Comparison of ENCODE assay signal across 12 cellular contexts in genomic region chr10:79019961-79020491, GRCh38. TPM values are rescaled to one million over a fixed set of nuclear protein-coding genes. Genes with fewer than 3 reads are reported as not detected.
DNase-seq lines count a peak whose midpoint lies in the region; ATAC-seq lines count a peak whose summit lies in the region.
"Had no signal": no experiment of that assay in that cellular context is flagged by ENCODE, and none has a peak within 500 bp of the region (broad histone marks: within the 10 kb centered on the region; RNA-seq: fewer than 3 reads in every experiment).

No MANE protein-coding gene starts in this region.

- H3K9ac ChIP-seq in mesendoderm (ENCODE audit: low read length): no peak overlapping the region

- no peak overlapping the region for H2BK15ac ChIP-seq in mesendoderm (replicated peaks; ENCODE audit: low read depth)

- no peak overlapping the region for H2BK5ac ChIP-seq in mesendoderm (ENCODE audit: low read length)

- no peak overlapping the region for H4K8ac ChIP-seq in mesendoderm (ENCODE audit: low read depth, low read length)

- peaks cover 3% of the 10 kb centered on the region for H3K4me1 ChIP-seq in mesendoderm (ENCODE audit: control insufficient read depth, low read depth, low read length)

- no peak overlapping the region for H3K56ac ChIP-seq in mesendoderm (ENCODE audit: low read length)

- no peaks in the 10 kb centered on the region for H3K79me2 ChIP-seq in mesendoderm (ENCODE audit: control insufficient read depth, insufficient read depth, low read length)

- H2AK5ac ChIP-seq in mesendoderm (ENCODE audit: low read length): no peak overlapping the region

- H3K79me1 ChIP-seq in mesendoderm (ENCODE audit: low read length): no peaks in the 10 kb centered on the region

- H3K4me3 ChIP-seq in mesendoderm (ENCODE audit: low read length): no peak overlapping the region

- peak; percentile 60 for DNase-seq in AG08395 (ENCODE audit: low spot score)
- DNase-seq in MV-4-11 (lab: John Stamatoyannopoulos, UW): peak; percentile 67
- DNase-seq in fibroblast of gingiva (ENCODE audit: low read depth): peak; percentile 43
- peak; percentile 40 for DNase-seq in mesendoderm
- no peak for DNase-seq in KG1 (lab: John Stamatoyannopoulos, UW)
- DNase-seq in DMS114 treated with DMSO at 0.1 percent for 48 hours (lab: John Stamatoyannopoulos, UW; ENCODE audit: unreplicated experiment): no peak
- DNase-seq: activated CD4-positive, alpha-beta T cell treated with anti-CD3 and anti-CD28 coated beads for 36 hours; activated gamma-delta T cell; GOT3; stimulated activated naive B cell treated with anti-CD40 and anti-IgM and Interleukin-4, amounts not matched to agents 10 μg/mL and 1 μg/mL and 100 μg/mL, for 72 hours had no signal

- no peak overlapping the region for H3K4ac ChIP-seq in mesendoderm (ENCODE audit: low read depth, low read length)

- H3K27me3 ChIP-seq in mesendoderm (ENCODE audit: insufficient read depth, low read length, poor library complexity): no peaks in the 10 kb centered on the region

- ATAC-seq in HG02981 (IDR thresholded peaks at IDR 0.05; ENCODE audit: unreplicated experiment) (no peak), GM21367 (IDR thresholded peaks at IDR 0.05; ENCODE audit: unreplicated experiment) (no peak)
- ATAC-seq: activated CD4-positive, alpha-beta T cell treated with anti-CD3 and anti-CD28 coated beads for 36 hours; stimulated activated naive B cell treated with anti-CD40 and anti-IgM and Interleukin-4, amounts not matched to agents 10 μg/mL and 1 μg/mL and 100 μg/mL, for 72 hours had no signal

- no peak overlapping the region for H2BK120ac ChIP-seq in mesendoderm (ENCODE audit: low read depth, low read length)

- no peak overlapping the region for H3K27ac ChIP-seq in mesendoderm (ENCODE audit: low read depth, low read length)

- H3K36me3 ChIP-seq in mesendoderm (ENCODE audit: control insufficient read depth, insufficient read depth, low read length): no peaks in the 10 kb centered on the region

- H4K5ac ChIP-seq in mesendoderm (ENCODE audit: low read length): no peak overlapping the region

- no peak overlapping the region for H3K18ac ChIP-seq in mesendoderm (ENCODE audit: low read length)

- no CpG with 5 or more reads among the region's 5 CpGs for WGBS in mesendoderm (ENCODE audit: extremely low coverage, insufficient coverage, low lambda C conversion rate)

- no peak overlapping the region for H3K4me2 ChIP-seq in mesendoderm (ENCODE audit: low read length)

- H3K23ac ChIP-seq in mesendoderm (ENCODE audit: low read length): no peak overlapping the region

RNA-seq across cellular contexts. Expression of gene ZMIZ1, which starts 48.7 kb away (rescaled TPM):
- 23.7 TPM for polyA plus RNA-seq in mesendoderm (2013, experiment 1 of 2)
- 23.1 TPM for polyA plus RNA-seq in mesendoderm (2013, experiment 2 of 2)

Comparison
In these comparisons a context has a peak if more than half of its experiments do, and no peak if none do; other contexts are left out.
1. DNase-seq: peak in AG08395 (single experiment), MV-4-11 (single experiment), fibroblast of gingiva (single experiment) and mesendoderm (single experiment); none in KG1 (single experiment) and DMS114 treated with DMSO at 0.1 percent for 48 hours (single experiment).